Comparison of ENCODE assay signal across 24 cellular contexts in the genomic region with DNA sequence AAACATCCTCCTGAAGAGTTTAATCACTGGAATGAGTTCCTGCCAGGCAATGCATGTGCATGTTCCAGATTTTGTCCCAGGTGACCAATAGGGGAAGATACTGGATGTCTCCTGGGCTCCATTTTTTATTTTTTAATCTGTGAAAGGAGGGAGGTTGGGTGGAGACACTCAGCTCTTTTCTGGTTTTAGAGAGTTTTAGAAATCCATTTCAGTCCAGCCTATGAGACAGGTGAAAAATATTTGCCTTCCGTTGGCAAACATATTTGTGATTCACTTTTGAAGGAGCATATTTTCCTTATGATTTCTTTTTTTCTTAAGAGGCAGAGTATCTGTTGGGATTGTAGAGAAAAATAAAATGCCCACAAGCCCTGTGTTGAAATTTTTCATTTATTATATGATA.
DNase-seq lines count a peak whose midpoint lies in the region; ATAC-seq and TF ChIP-seq lines count a peak whose summit lies in the region.
"Had no signal": no experiment of that assay in that cellular context is flagged by ENCODE, and none has a peak within 500 bp of the region (broad histone marks: within the 10 kb centered on the region; RNA-seq: fewer than 3 reads in every experiment).

No MANE protein-coding gene starts in this region.

- peak overlapping the region; percentile 52; the same call in 1 of the 2 replicates for H4K91ac ChIP-seq in IMR-90 (ENCODE audit: insufficient read depth, low read depth, low read length)

- H4K20me1 ChIP-seq in IMR-90 (ENCODE audit: insufficient read depth, low read length) = no peaks in the 10 kb centered on the region

- no CpG with 5 or more reads among the region's 1 CpG for WGBS in IMR-90 (ENCODE audit: extremely low coverage in 2 of 2, insufficient read length in 1 of 2), 2 experiments
- WGBS in endodermal cell (ENCODE audit: insufficient coverage in 1 of 2, insufficient read length in 1 of 2), 2 experiments = 88% methylated on average over 1 of the region's 1 CpG

- H3K9me3 ChIP-seq in IMR-90 (ENCODE audit: control insufficient read depth, insufficient read depth, low read length) (no peaks in the 10 kb centered on the region), endodermal cell (ENCODE audit: control insufficient read depth, low read length) (no peaks in the 10 kb centered on the region)
- H3K9me3 ChIP-seq: mucosa of descending colon, neutrophil, sigmoid colon had no signal

- H3K9me3 Mint-ChIP-seq in endodermal cell (no peaks in the 10 kb centered on the region), osteocyte (ENCODE audit: unreplicated experiment) (peaks cover 10% of the 10 kb centered on the region)
- no peaks in the 10 kb centered on the region for H3K9me3 Mint-ChIP-seq in stimulated activated naive CD8-positive, alpha-beta T cell treated with anti-CD3 and anti-CD28 coated beads, Interleukin-15, amount 100 ng/mL, for 72 hours
- H3K9me3 Mint-ChIP-seq: activated naive CD8-positive, alpha-beta T cell treated with anti-CD3 and anti-CD28 coated beads for 36 hours; activated T-helper 1 cell treated with anti-CD3 and anti-CD28 coated beads, Interleukin-12 subunit alpha, Interleukin-12 subunit beta, Interleukin-2, Interleukin-4 antibody, amounts not matched to agents 30 ng/mL and 10 ng/mL and 1 ng/mL, durations not matched to agents 14 hours and 24 hours and 36 hours; GM23338 had no signal

- no peak overlapping the region for H2AK5ac ChIP-seq in IMR-90 (ENCODE audit: low read depth, low read length)

- TF ChIP-seq CTCF in IMR-90 (conservative IDR thresholded peaks at IDR 0.05; ENCODE audit: low read depth, low read length) = no peak
- no peak for TF ChIP-seq CTCF in endodermal cell (conservative IDR thresholded peaks at IDR 0.05)
- TF ChIP-seq CTCF in osteocyte (IDR thresholded peaks at IDR 0.05) = no peak

- no peak overlapping the region for H4K5ac ChIP-seq in IMR-90 (ENCODE audit: low read depth, low read length)

- H3K36me3 ChIP-seq in IMR-90 (ENCODE audit: control insufficient read depth, insufficient read depth, low read length) = no peaks in the 10 kb centered on the region
- H3K36me3 ChIP-seq in endodermal cell (ENCODE audit: control insufficient read depth, insufficient read depth, low read length) = no peaks in the 10 kb centered on the region
- H3K36me3 ChIP-seq: cardiac muscle cell, neutrophil, sigmoid colon had no signal

- H3K4me3 Mint-ChIP-seq in endodermal cell (no peak overlapping the region), osteocyte (ENCODE audit: unreplicated experiment) (no peak overlapping the region)
- H3K4me3 Mint-ChIP-seq in stimulated activated naive CD8-positive, alpha-beta T cell treated with anti-CD3 and anti-CD28 coated beads, Interleukin-15, amount 100 ng/mL, for 72 hours = no peak overlapping the region
- H3K4me3 Mint-ChIP-seq: activated CD8-positive, alpha-beta T cell treated with anti-CD3 and anti-CD28 coated beads, Interleukin-2, amount 10 ng/mL, durations not matched to agents 7 days and 5 days; activated naive CD8-positive, alpha-beta T cell treated with anti-CD3 and anti-CD28 coated beads for 36 hours; activated T-helper 1 cell treated with anti-CD3 and anti-CD28 coated beads, Interleukin-12 subunit alpha, Interleukin-12 subunit beta, Interleukin-2, Interleukin-4 antibody, amounts not matched to agents 30 ng/mL and 10 ng/mL and 1 ng/mL, durations not matched to agents 14 hours and 24 hours and 36 hours; B cell; GM23338 had no signal

- H3K27me3 ChIP-seq in IMR-90 (ENCODE audit: control insufficient read depth, insufficient read depth, low read length) (no peaks in the 10 kb centered on the region), endodermal cell (ENCODE audit: control insufficient read depth, insufficient read depth, low read length, poor library complexity, severe bottlenecking) (no peaks in the 10 kb centered on the region)
- H3K27me3 ChIP-seq: cardiac muscle cell, sigmoid colon had no signal

- peak overlapping the region; percentile 56; the same call in 1 of the 2 replicates for H2BK120ac ChIP-seq in IMR-90 (ENCODE audit: low read depth, low read length)

- dilution Hi-C loops in IMR-90 (cut with HindIII; ENCODE audit: low sequenced_read_pairs, unreplicated experiment) = no loop called here

- H3K4me1 ChIP-seq in IMR-90 (ENCODE audit: control insufficient read depth, insufficient read depth, low read length) = peaks cover 4% of the 10 kb centered on the region; the same call in 1 of the 2 replicates
- peaks cover 29% of the 10 kb centered on the region for H3K4me1 ChIP-seq in endodermal cell (ENCODE audit: control insufficient read depth, insufficient read depth, low read length)

- H3K27ac Mint-ChIP-seq in endodermal cell (peak overlapping the region; percentile 80), osteocyte (ENCODE audit: unreplicated experiment) (peak overlapping the region; percentile 66)
- H3K27ac Mint-ChIP-seq in stimulated activated naive CD8-positive, alpha-beta T cell treated with anti-CD3 and anti-CD28 coated beads, Interleukin-15, amount 100 ng/mL, for 72 hours = no peak overlapping the region
- H3K27ac Mint-ChIP-seq: activated CD8-positive, alpha-beta T cell treated with anti-CD3 and anti-CD28 coated beads, Interleukin-2, amount 10 ng/mL, durations not matched to agents 7 days and 5 days; activated naive CD8-positive, alpha-beta T cell treated with anti-CD3 and anti-CD28 coated beads for 36 hours; activated T-helper 1 cell treated with anti-CD3 and anti-CD28 coated beads, Interleukin-12 subunit alpha, Interleukin-12 subunit beta, Interleukin-2, Interleukin-4 antibody, amounts not matched to agents 30 ng/mL and 10 ng/mL and 1 ng/mL, durations not matched to agents 14 hours and 24 hours and 36 hours; B cell; GM23338 had no signal

- no peaks in the 10 kb centered on the region for H3K79me1 ChIP-seq in IMR-90 (ENCODE audit: low read depth in 1 of 2, low read length in 2 of 2)

- no peak overlapping the region for H2AFZ ChIP-seq in IMR-90 (replicated peaks; ENCODE audit: low read length, poor library complexity)

- H3K56ac ChIP-seq in IMR-90 (ENCODE audit: extremely low read depth, insufficient read depth, low read length) = no peak overlapping the region

- TF ChIP-seq POLR2A in IMR-90 (IDR thresholded peaks at IDR 0.05; ENCODE audit: low read depth, low read length) = no peak

- POLR2A ChIA-PET in IMR-90 (lab: Charles Lee; ENCODE audit: unreplicated experiment) = interaction anchor here (0.7 kb wide), 1 partner anchor 1924 kb away, joined by 4 read pairs; no protein-coding TSS in a partner anchor

- H4K8ac ChIP-seq in IMR-90 (ENCODE audit: low read depth in 2 of 2, low read length in 2 of 2) = peak overlapping the region in 1 of 2 experiments; percentile 32; a peak in 1 of 4 replicates

- CTCF ChIA-PET in IMR-90 (lab: Yijun Ruan, JAX) = interaction anchor here (1.2 to 1.6 kb wide), 2 partner anchors 25 to 286 kb away, joined by 3 to 8 read pairs; no protein-coding TSS in a partner anchor

- 0 out of 3 replicates have a peak overlapping the region, but pooled peaks have one; percentile 46 for H2BK15ac ChIP-seq in IMR-90 (ENCODE audit: low read depth, low read length)

- DNase-seq in EL (peak; percentile 66), IMR-90 (peak; percentile 63), endodermal cell (no peak), osteocyte (ENCODE audit: extremely low spot score, unreplicated experiment) (no peak), Ammon's horn (ENCODE audit: low spot score) (no peak), OCI-M1 (lab: John Stamatoyannopoulos, UW) (no peak), RKO (ENCODE audit: low spot score) (no peak)
- no peak for DNase-seq in stimulated activated naive CD8-positive, alpha-beta T cell treated with anti-CD3 and anti-CD28 coated beads, Interleukin-15, amount 100 ng/mL, for 72 hours
- DNase-seq: activated CD8-positive, alpha-beta T cell treated with anti-CD3 and anti-CD28 coated beads, Interleukin-2, amount 10 ng/mL, durations not matched to agents 7 days and 5 days; activated naive CD8-positive, alpha-beta T cell treated with anti-CD3 and anti-CD28 coated beads for 36 hours; hippocampal formation; Kasumi-1; kidney; mucosa of descending colon; NCI-H1436 treated with DMSO at 0.1 percent for 48 hours; NCI-H2227 treated with DMSO at 0.1 percent for 48 hours; SHP77; sigmoid colon; stimulated activated CD4-positive, alpha-beta T cell treated with anti-CD3 and anti-CD28 coated beads, Interleukin-1b, Interleukin-23, amount 100 ng/mL, for 48 hours had no signal

- intact Hi-C loops in IMR-90 (cut with micrococcal nuclease) = no loop called here

- H3K36me3 Mint-ChIP-seq in endodermal cell (ENCODE audit: low read depth) (no peaks in the 10 kb centered on the region), osteocyte (ENCODE audit: unreplicated experiment) (peaks cover 3% of the 10 kb centered on the region)
- H3K36me3 Mint-ChIP-seq: activated naive CD8-positive, alpha-beta T cell treated with anti-CD3 and anti-CD28 coated beads for 36 hours had no signal

- H3K9ac ChIP-seq in IMR-90 (ENCODE audit: low read depth, low read length) = no peak overlapping the region
- no peak overlapping the region for H3K9ac ChIP-seq in endodermal cell (ENCODE audit: extremely low read depth, low read length, poor library complexity, severe bottlenecking)

- no peak for TF ChIP-seq RAD21 in IMR-90 (IDR thresholded peaks at IDR 0.05; ENCODE audit: low read length)

- H3K27me3 Mint-ChIP-seq in endodermal cell (ENCODE audit: insufficient read depth) (no peaks in the 10 kb centered on the region), osteocyte (ENCODE audit: unreplicated experiment) (no peaks in the 10 kb centered on the region)
- H3K27me3 Mint-ChIP-seq in stimulated activated naive CD8-positive, alpha-beta T cell treated with anti-CD3 and anti-CD28 coated beads, Interleukin-15, amount 100 ng/mL, for 72 hours = peaks cover 22% of the 10 kb centered on the region

- no peak overlapping the region for H3K4me3 ChIP-seq in IMR-90 (ENCODE audit: insufficient read depth, low read depth, low read length)
- H3K4me3 ChIP-seq in endodermal cell (ENCODE audit: low read length) = no peak overlapping the region
- H3K4me3 ChIP-seq: cardiac muscle cell, GM23338, mucosa of descending colon, sigmoid colon had no signal

- 0 out of 2 replicates have a peak, but pooled peaks cover 5% of the 10 kb centered on the region for H3K9me1 ChIP-seq in IMR-90 (ENCODE audit: insufficient read depth, low read length)

- peak overlapping the region; percentile 23; the same call in 1 of the 2 replicates for H3K18ac ChIP-seq in IMR-90 (ENCODE audit: low read depth, low read length)

- no peak overlapping the region for H3K4me2 ChIP-seq in IMR-90 (ENCODE audit: low read depth, low read length)

- H2BK5ac ChIP-seq in IMR-90 (ENCODE audit: low read depth, low read length, poor library complexity, severe bottlenecking) = peak overlapping the region; percentile 29

- peaks cover 67% of the 10 kb centered on the region for H3K4me1 Mint-ChIP-seq in endodermal cell
- H3K4me1 Mint-ChIP-seq in osteocyte (ENCODE audit: unreplicated experiment) = peaks cover 68% of the 10 kb centered on the region
- peaks cover 5% of the 10 kb centered on the region for H3K4me1 Mint-ChIP-seq in stimulated activated naive CD8-positive, alpha-beta T cell treated with anti-CD3 and anti-CD28 coated beads, Interleukin-15, amount 100 ng/mL, for 72 hours

- H3K4ac ChIP-seq in IMR-90 (ENCODE audit: low read depth, low read length) = peak overlapping the region; percentile 70; the same call in 1 of the 2 replicates

- ATAC-seq in IMR-90 (ENCODE audit: low read depth) = no peak
- ATAC-seq in stimulated activated naive CD8-positive, alpha-beta T cell treated with anti-CD3 and anti-CD28 coated beads, Interleukin-15, amount 100 ng/mL, for 72 hours = no peak
- ATAC-seq: activated CD8-positive, alpha-beta T cell treated with anti-CD3 and anti-CD28 coated beads, Interleukin-2, amount 10 ng/mL, durations not matched to agents 7 days and 5 days; mucosa of descending colon had no signal

- in situ Hi-C loops in IMR-90 (cut with MboI; ENCODE audit: low sequenced_read_pairs) = loop anchor here (25.0 kb wide), 1 partner anchor 762 kb away; a partner anchor contains a TSS

- H3K14ac ChIP-seq in IMR-90 (replicated peaks; ENCODE audit: low read depth, low read length) = 0 out of 2 replicates have a peak overlapping the region, but pooled peaks have one; percentile 23

- peak overlapping the region; percentile 34; the same call in 1 of the 2 replicates for H2BK20ac ChIP-seq in IMR-90 (ENCODE audit: low read depth, low read length)

- no peak overlapping the region for H3K27ac ChIP-seq in IMR-90 (ENCODE audit: insufficient read depth, low read length)
- H3K27ac ChIP-seq in endodermal cell (ENCODE audit: low read depth, low read length) = no peak overlapping the region
- H3K27ac ChIP-seq: cardiac muscle cell, neutrophil had no signal

- BruUV-seq in IMR-90 (replicated peaks; lab: Mats Ljungman, UMichigan) = no TSS peak

- H3K23ac ChIP-seq in IMR-90 (ENCODE audit: low read depth, low read length) = 0 out of 2 replicates have a peak overlapping the region, but pooled peaks have one; percentile 37

- peak overlapping the region; percentile 90 for H2AK9ac ChIP-seq in IMR-90 (replicated peaks; ENCODE audit: low read depth, low read length, poor library complexity)

Comparison
In these comparisons a context has a peak if more than half of its experiments do, and no peak if none do; other contexts are left out.
1. DNase-seq: peak in EL (single experiment) and IMR-90 (single experiment); none in endodermal cell (single experiment), osteocyte (single experiment), Ammon's horn (single experiment), OCI-M1 (single experiment), RKO (single experiment) and stimulated activated naive CD8-positive, alpha-beta T cell treated with anti-CD3 and anti-CD28 coated beads, Interleukin-15, amount 100 ng/mL, for 72 hours (0 of 2).
2. H3K27ac Mint-ChIP-seq: peak in endodermal cell (single experiment) and osteocyte (single experiment); none in stimulated activated naive CD8-positive, alpha-beta T cell treated with anti-CD3 and anti-CD28 coated beads, Interleukin-15, amount 100 ng/mL, for 72 hours (0 of 2).